Comparison of ENCODE assay signal across 23 cellular contexts in genomic region chr18:48122816-48123215, GRCh38.
"Had no signal": no experiment of that assay in that cellular context is flagged by ENCODE, and none has a peak within 500 bp of the region (broad histone marks: within the 10 kb centered on the region; RNA-seq: fewer than 3 reads in every experiment).

No MANE protein-coding gene starts in this region.

- H3K9me3 Mint-ChIP-seq: dendritic cell treated with granulocyte-macrophage colony-stimulating factor and Interleukin-4, amounts not matched to agents 40 ng/mL and 50 ng/mL, for 4 days; effector memory CD8-positive, alpha-beta T cell; memory B cell; natural killer cell treated with Interleukin-12 subunit alpha and Interleukin-12 subunit beta and Interleukin-15 and Interleukin-18, amount 100 ng/mL, for 72 hours; stimulated activated naive B cell treated with anti-CD40 and anti-IgM and Interleukin-4, amounts not matched to agents 10 μg/mL and 1 μg/mL and 100 μg/mL, for 72 hours; stimulated activated naive CD8-positive, alpha-beta T cell treated with anti-CD3 and anti-CD28 coated beads, Interleukin-15, amount 100 ng/mL, for 72 hours had no signal

- H3K4me3 ChIP-seq: hepatocyte, left ventricle myocardium inferior, lower lobe of right lung, pancreas, smooth muscle cell, testis, tibial nerve, upper lobe of right lung, vagina had no signal

- H3K36me3 ChIP-seq: left ventricle myocardium inferior, lower lobe of right lung, pancreas, tibial nerve, upper lobe of right lung had no signal

- H3K27ac ChIP-seq: epithelial cell of prostate, foreskin keratinocyte, hepatocyte, left ventricle myocardium inferior, lower lobe of right lung, pancreas, testis, tibial nerve, upper lobe of right lung, vagina had no signal

- H3K4me3 Mint-ChIP-seq: dendritic cell treated with granulocyte-macrophage colony-stimulating factor and Interleukin-4, amounts not matched to agents 40 ng/mL and 50 ng/mL, for 4 days; effector memory CD8-positive, alpha-beta T cell; memory B cell; natural killer cell treated with Interleukin-12 subunit alpha and Interleukin-12 subunit beta and Interleukin-15 and Interleukin-18, amount 100 ng/mL, for 72 hours; stimulated activated naive B cell treated with anti-CD40 and anti-IgM and Interleukin-4, amounts not matched to agents 10 μg/mL and 1 μg/mL and 100 μg/mL, for 72 hours; stimulated activated naive CD8-positive, alpha-beta T cell treated with anti-CD3 and anti-CD28 coated beads, Interleukin-15, amount 100 ng/mL, for 72 hours had no signal

- H3K27me3 ChIP-seq: hepatocyte, pancreas, testis, tibial nerve, upper lobe of right lung, vagina had no signal

- H3K27ac Mint-ChIP-seq: dendritic cell treated with granulocyte-macrophage colony-stimulating factor and Interleukin-4, amounts not matched to agents 40 ng/mL and 50 ng/mL, for 4 days; effector memory CD8-positive, alpha-beta T cell; memory B cell; natural killer cell treated with Interleukin-12 subunit alpha and Interleukin-12 subunit beta and Interleukin-15 and Interleukin-18, amount 100 ng/mL, for 72 hours; progenitor cell of endocrine pancreas; stimulated activated naive B cell treated with anti-CD40 and anti-IgM and Interleukin-4, amounts not matched to agents 10 μg/mL and 1 μg/mL and 100 μg/mL, for 72 hours; stimulated activated naive CD8-positive, alpha-beta T cell treated with anti-CD3 and anti-CD28 coated beads, Interleukin-15, amount 100 ng/mL, for 72 hours had no signal

- H3K4me1 Mint-ChIP-seq: memory B cell had no signal

- ATAC-seq: effector memory CD8-positive, alpha-beta T cell; foreskin keratinocyte; left cardiac atrium; lower lobe of right lung; natural killer cell treated with Interleukin-12 subunit alpha and Interleukin-12 subunit beta and Interleukin-15 and Interleukin-18, amount 100 ng/mL, for 72 hours; pancreas; right cardiac atrium; stimulated activated naive B cell treated with anti-CD40 and anti-IgM and Interleukin-4, amounts not matched to agents 10 μg/mL and 1 μg/mL and 100 μg/mL, for 72 hours; stimulated activated naive CD8-positive, alpha-beta T cell treated with anti-CD3 and anti-CD28 coated beads, Interleukin-15, amount 100 ng/mL, for 72 hours; upper lobe of right lung had no signal

- H3K36me3 Mint-ChIP-seq: memory B cell; natural killer cell treated with Interleukin-12 subunit alpha and Interleukin-12 subunit beta and Interleukin-15 and Interleukin-18, amount 100 ng/mL, for 72 hours had no signal

- H3K4me1 ChIP-seq: pancreas, upper lobe of right lung had no signal

- H3K9me3 ChIP-seq: left ventricle myocardium inferior, lower lobe of right lung, pancreas, testis, tibial nerve, upper lobe of right lung, vagina had no signal

- DNase-seq: effector memory CD8-positive, alpha-beta T cell; foreskin keratinocyte; kidney; left cardiac atrium; left ventricle myocardium inferior; lower lobe of right lung; occipital lobe; pancreas; right cardiac atrium; stimulated activated CD4-positive, alpha-beta T cell treated with anti-CD3 and anti-CD28 coated beads, Interleukin-4, amount 100 ng/mL, for 24 hours; stimulated activated naive B cell treated with anti-CD40 and anti-IgM and Interleukin-4, amounts not matched to agents 10 μg/mL and 1 μg/mL and 100 μg/mL, for 72 hours; stimulated activated naive CD8-positive, alpha-beta T cell treated with anti-CD3 and anti-CD28 coated beads, Interleukin-15, amount 100 ng/mL, for 72 hours; testis; upper lobe of right lung had no signal
